In genomic region chr2:218322756-218323525, GRCh38 we compare ENCODE assay signal across 1 cellular context.
TF ChIP-seq lines count a peak whose summit lies in the region.

No MANE protein-coding gene starts in this region.

TF ChIP-seq in K562, 482 proteins besides CTCF, POLR2A, EP300 and RAD21 (continued from another document):
- TF ChIP-seq HOXB6 (CRISPR knock-in tag; IDR thresholded peaks at IDR 0.05; ENCODE audit: borderline replicate concordance) (no peak), BMI1 (IDR thresholded peaks at IDR 0.05; ENCODE audit: low read length) (0 out of 2 replicates have a peak, but pooled peaks have one; percentile 44), NR2C1 (IDR thresholded peaks at IDR 0.05) (peak; percentile 72; the same call in 1 of the 2 replicates), NR2C1 (tag; IDR thresholded peaks at IDR 0.05) (peak; percentile 79; the same call in 1 of the 2 replicates), ZNF124 (CRISPR knock-in tag; IDR thresholded peaks at IDR 0.05) (no peak), SRF (CRISPR knock-in tag; IDR thresholded peaks at IDR 0.05) (no peak), SMAD1 (IDR thresholded peaks at IDR 0.05; ENCODE audit: low read depth, low read length, partially characterized antibody) (peak; percentile 91), TEAD1 (CRISPR knock-in tag; IDR thresholded peaks at IDR 0.05) (peak; percentile 23 to 96; a peak in 2 of 4 replicates), ZNF75A (CRISPR knock-in tag; IDR thresholded peaks at IDR 0.05) (no peak), NFE2L1 (tag; IDR thresholded peaks at IDR 0.05; ENCODE audit: borderline replicate concordance, low read depth) (no peak), ADNP (tag; IDR thresholded peaks at IDR 0.05) (no peak), RFX1 (IDR thresholded peaks at IDR 0.05) (peak; percentile 89), ARID3A (IDR thresholded peaks at IDR 0.05; ENCODE audit: borderline replicate concordance, low read depth, low read length) (no peak), E2F3 (CRISPR knock-in tag; IDR thresholded peaks at IDR 0.05) (no peak), CHD2 (IDR thresholded peaks at IDR 0.05; ENCODE audit: low read depth, low read length) (no peak), ZBTB26 (CRISPR knock-in tag; IDR thresholded peaks at IDR 0.05) (no peak), ZNF224 (CRISPR knock-in tag; IDR thresholded peaks at IDR 0.05) (no peak), ZNF644 (tag; IDR thresholded peaks at IDR 0.05; ENCODE audit: low read depth) (no peak), JUND (IDR thresholded peaks at IDR 0.05; ENCODE audit: borderline replicate concordance, low read depth, low read length) (peak; percentile 4; the same call in 1 of the 2 replicates), JUND (tag; IDR thresholded peaks at IDR 0.05; ENCODE audit: borderline replicate concordance, low read depth, low read length) (no peak), MEF2A (IDR thresholded peaks at IDR 0.05; ENCODE audit: control insufficient read depth, low read depth, low read length) (no peak), ZBTB11 (CRISPR knock-in tag; IDR thresholded peaks at IDR 0.05) (peak in 1 of 3 experiments; percentile 38; a peak in 1 of 6 replicates), STAG1 (CRISPR knock-in tag; IDR thresholded peaks at IDR 0.05; ENCODE audit: borderline replicate concordance) (no peak), ATF7 (IDR thresholded peaks at IDR 0.05) (no peak), ETS2 (tag; IDR thresholded peaks at IDR 0.05; ENCODE audit: borderline replicate concordance, poor library complexity, severe bottlenecking) (no peak), RFX7 (CRISPR knock-in tag; IDR thresholded peaks at IDR 0.05) (no peak), POLR2AphosphoS2 (IDR thresholded peaks at IDR 0.05; ENCODE audit: low read length) (no peak), EGR1 (conservative IDR thresholded peaks at IDR 0.05) (peak; percentile 74), KLF16 (IDR thresholded peaks at IDR 0.05) (no peak), SRSF1 (IDR thresholded peaks at IDR 0.05; ENCODE audit: low read depth, low read length) (no peak), ZNF282 (CRISPR knock-in tag; IDR thresholded peaks at IDR 0.05) (no peak), NFRKB (IDR thresholded peaks at IDR 0.05; ENCODE audit: low read depth) (no peak), ZFX (CRISPR knock-in tag; IDR thresholded peaks at IDR 0.05) (peak; percentile 48), ZNF408 (CRISPR knock-in tag; IDR thresholded peaks at IDR 0.05; ENCODE audit: low read depth) (no peak), NR0B1 (IDR thresholded peaks at IDR 0.05; ENCODE audit: partially characterized antibody) (no peak), MYC (IDR thresholded peaks at IDR 0.05; ENCODE audit: low read depth, low read length) (peak; percentile 64), MYC (CRISPR knock-in tag; IDR thresholded peaks at IDR 0.05; ENCODE audit: borderline replicate concordance, low read depth) (no peak), NCOA2 (IDR thresholded peaks at IDR 0.05; ENCODE audit: partially characterized antibody in 2 of 2) (peak in 1 of 2 experiments; percentile 53), SLC30A9 (CRISPR knock-in tag; IDR thresholded peaks at IDR 0.05) (no peak), SMAD4 (CRISPR knock-in tag; conservative IDR thresholded peaks at IDR 0.05) (peak; percentile 59; the same call in 1 of the 2 replicates), PHF8 (IDR thresholded peaks at IDR 0.05; ENCODE audit: borderline replicate concordance, low read length) (peak; percentile 53; the same call in 1 of the 2 replicates), ZNF146 (CRISPR knock-in tag; IDR thresholded peaks at IDR 0.05; ENCODE audit: unreplicated experiment) (no peak), HMGN3 (IDR thresholded peaks at IDR 0.05; ENCODE audit: borderline replicate concordance, extremely low read depth, insufficient read length, low read depth, low read length) (peak; percentile 64), PCBP1 (IDR thresholded peaks at IDR 0.05; ENCODE audit: low read depth, low read length, poor library complexity, severe bottlenecking) (no peak), ZSCAN32 (CRISPR knock-in tag; IDR thresholded peaks at IDR 0.05) (no peak), DEAF1 (CRISPR knock-in tag; IDR thresholded peaks at IDR 0.05) (no peak), NR2C2 (CRISPR knock-in tag; IDR thresholded peaks at IDR 0.05) (no peak), NR2C2 (tag; IDR thresholded peaks at IDR 0.05) (peak; percentile 88), CREB5 (CRISPR knock-in tag; IDR thresholded peaks at IDR 0.05) (no peak), TCFL5 (CRISPR knock-in tag; conservative IDR thresholded peaks at IDR 0.05) (no peak)
- TF ChIP-seq, protein P1, sequence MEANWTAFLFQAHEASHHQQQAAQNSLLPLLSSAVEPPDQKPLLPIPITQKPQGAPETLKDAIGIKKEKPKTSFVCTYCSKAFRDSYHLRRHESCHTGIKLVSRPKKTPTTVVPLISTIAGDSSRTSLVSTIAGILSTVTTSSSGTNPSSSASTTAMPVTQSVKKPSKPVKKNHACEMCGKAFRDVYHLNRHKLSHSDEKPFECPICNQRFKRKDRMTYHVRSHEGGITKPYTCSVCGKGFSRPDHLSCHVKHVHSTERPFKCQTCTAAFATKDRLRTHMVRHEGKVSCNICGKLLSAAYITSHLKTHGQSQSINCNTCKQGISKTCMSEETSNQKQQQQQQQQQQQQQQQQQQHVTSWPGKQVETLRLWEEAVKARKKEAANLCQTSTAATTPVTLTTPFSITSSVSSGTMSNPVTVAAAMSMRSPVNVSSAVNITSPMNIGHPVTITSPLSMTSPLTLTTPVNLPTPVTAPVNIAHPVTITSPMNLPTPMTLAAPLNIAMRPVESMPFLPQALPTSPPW (CRISPR knock-in tag; IDR thresholded peaks at IDR 0.05) = peak; percentile 87
